11 cellular contexts compared by ENCODE assay signal in genomic region chr5:120055858-120056257, GRCh38.
A peak's percentile ranks its signal among the peaks of the same experiment; 100 is the strongest.
DNase-seq lines count a peak whose midpoint lies in the region; ATAC-seq and TF ChIP-seq lines count a peak whose summit lies in the region.
"Had no signal": no experiment of that assay in that cellular context is flagged by ENCODE, and none has a peak within 500 bp of the region (broad histone marks: within the 10 kb centered on the region; RNA-seq: fewer than 3 reads in every experiment).

No MANE protein-coding gene starts in this region.

- ATAC-seq in naive thymus-derived CD4-positive, alpha-beta T cell = no peak
- ATAC-seq in HG03571 (IDR thresholded peaks at IDR 0.05; ENCODE audit: unreplicated experiment) = no peak

- H3K4me2 ChIP-seq in smooth muscle cell = no peak overlapping the region

- DNase-seq in NCI-H748 (lab: John Stamatoyannopoulos, UW; ENCODE audit: unreplicated experiment) = peak; percentile 2
- no peak for DNase-seq in NCI-H748 treated with DMSO at 0.1 percent for 48 hours (lab: John Stamatoyannopoulos, UW)
- peak; percentile 33 for DNase-seq in RPMI8226
- peak; percentile 79 for DNase-seq in fibroblast of pulmonary artery (ENCODE audit: low read depth)
- no peak for DNase-seq in smooth muscle cell (lab: John Stamatoyannopoulos, UW; ENCODE audit: unreplicated experiment)
- DNase-seq in naive thymus-derived CD4-positive, alpha-beta T cell = no peak
- DNase-seq in NCI-H345 (lab: John Stamatoyannopoulos, UW) = no peak
- DNase-seq: CD4-positive, alpha-beta T cell; hypothalamus had no signal

- intact Hi-C loops in naive thymus-derived CD4-positive, alpha-beta T cell (cut with micrococcal nuclease) = no loop called here

- no peaks in the 10 kb centered on the region for H3K36me3 ChIP-seq in smooth muscle cell (ENCODE audit: low read depth)
- no peaks in the 10 kb centered on the region for H3K36me3 ChIP-seq in naive thymus-derived CD4-positive, alpha-beta T cell (ENCODE audit: control insufficient read depth in 2 of 3, insufficient read depth in 3 of 3, low read length in 3 of 3)

- no peak overlapping the region for H3K27ac ChIP-seq in smooth muscle cell (ENCODE audit: low read depth)
- no peak overlapping the region for H3K27ac ChIP-seq in naive thymus-derived CD4-positive, alpha-beta T cell (ENCODE audit: low read depth, low read length)
- H3K27ac ChIP-seq: skin epidermis had no signal

- H3K4me3 ChIP-seq in fibroblast of pulmonary artery (replicated peaks; ENCODE audit: low read depth, low read length) (no peak overlapping the region), smooth muscle cell (no peak overlapping the region)
- no peak overlapping the region for H3K4me3 ChIP-seq in naive thymus-derived CD4-positive, alpha-beta T cell (ENCODE audit: low read length)
- H3K4me3 ChIP-seq: skin epidermis had no signal

- H3K27ac Mint-ChIP-seq in naive thymus-derived CD4-positive, alpha-beta T cell = no peak overlapping the region
- H3K27ac Mint-ChIP-seq: CD4-positive, alpha-beta T cell had no signal

- H3K9me3 Mint-ChIP-seq in naive thymus-derived CD4-positive, alpha-beta T cell = peaks cover 0 to 2% (median 0%) of the 10 kb centered on the region in 11 donors

- CTCF ChIA-PET in naive thymus-derived CD4-positive, alpha-beta T cell (lab: Charles Lee) = no interaction called here

- no peaks in the 10 kb centered on the region for H3K4me1 ChIP-seq in smooth muscle cell (ENCODE audit: low read depth)
- no peaks in the 10 kb centered on the region for H3K4me1 ChIP-seq in naive thymus-derived CD4-positive, alpha-beta T cell (ENCODE audit: control insufficient read depth in 2 of 2, insufficient read depth in 2 of 2, low read length in 2 of 2)

- H3K4me1 Mint-ChIP-seq in naive thymus-derived CD4-positive, alpha-beta T cell = no peaks in the 10 kb centered on the region

- TF ChIP-seq CTCF in fibroblast of pulmonary artery (IDR thresholded peaks at IDR 0.05; ENCODE audit: low read length, missing control alignments) (peak; percentile 57), smooth muscle cell (IDR thresholded peaks at IDR 0.05; ENCODE audit: borderline replicate concordance, insufficient read depth, poor library complexity, severe bottlenecking) (peak; percentile 28)

- no peaks in the 10 kb centered on the region for H3F3A ChIP-seq in smooth muscle cell (ENCODE audit: low read depth)

- H3K9me3 ChIP-seq in smooth muscle cell (replicated peaks; ENCODE audit: low read depth) = no peaks in the 10 kb centered on the region
- H3K9me3 ChIP-seq in naive thymus-derived CD4-positive, alpha-beta T cell (ENCODE audit: control insufficient read depth in 2 of 3, low read length in 3 of 3) = no peaks in the 10 kb centered on the region

- H3K27me3 Mint-ChIP-seq in naive thymus-derived CD4-positive, alpha-beta T cell = no peaks in the 10 kb centered on the region
- H3K27me3 Mint-ChIP-seq: CD4-positive, alpha-beta T cell had no signal

- H2AFZ ChIP-seq in smooth muscle cell (ENCODE audit: low read depth) = no peak overlapping the region

- H3K4me3 Mint-ChIP-seq in naive thymus-derived CD4-positive, alpha-beta T cell = no peak overlapping the region
- H3K4me3 Mint-ChIP-seq: CD4-positive, alpha-beta T cell had no signal

- no peak overlapping the region for H3K9ac ChIP-seq in smooth muscle cell (ENCODE audit: low read depth)

- POLR2A ChIA-PET in naive thymus-derived CD4-positive, alpha-beta T cell (lab: Charles Lee) = no interaction called here

- H3K36me3 Mint-ChIP-seq in naive thymus-derived CD4-positive, alpha-beta T cell = no peaks in the 10 kb centered on the region

- no peaks in the 10 kb centered on the region for H3K27me3 ChIP-seq in smooth muscle cell (ENCODE audit: low read depth)
- H3K27me3 ChIP-seq in naive thymus-derived CD4-positive, alpha-beta T cell (ENCODE audit: control insufficient read depth in 2 of 2, insufficient read depth in 2 of 2, low read length in 2 of 2) = no peaks in the 10 kb centered on the region

- WGBS in smooth muscle cell (ENCODE audit: low lambda C conversion rate) = 90% methylated on average over 2 of the region's 2 CpGs

- H4K20me1 ChIP-seq in smooth muscle cell (ENCODE audit: low read depth) = no peaks in the 10 kb centered on the region

- H3K79me2 ChIP-seq in smooth muscle cell (ENCODE audit: low read depth) = no peaks in the 10 kb centered on the region

Comparison
In these comparisons a context has a peak if more than half of its experiments do, and no peak if none do; other contexts are left out.
1. DNase-seq: peak in NCI-H748 (single experiment), RPMI8226 (single experiment) and fibroblast of pulmonary artery (single experiment); none in NCI-H748 treated with DMSO at 0.1 percent for 48 hours (single experiment), smooth muscle cell (single experiment), naive thymus-derived CD4-positive, alpha-beta T cell (0 of 9) and NCI-H345 (single experiment).